Comparison of ENCODE assay signal across 16 cellular contexts in genomic region chr12:29207120-29207519, GRCh38. TPM values are rescaled to one million over a fixed set of nuclear protein-coding genes. Genes with fewer than 3 reads are reported as not detected.
A peak's percentile ranks its signal among the peaks of the same experiment; 100 is the strongest.
DNase-seq lines count a peak whose midpoint lies in the region; ATAC-seq, FAIRE-seq and TF ChIP-seq lines count a peak whose summit lies in the region.
"Had no signal": no experiment of that assay in that cellular context is flagged by ENCODE, and none has a peak within 500 bp of the region (broad histone marks: within the 10 kb centered on the region; RNA-seq: fewer than 3 reads in every experiment).

No MANE protein-coding gene starts in this region.

- H3K4me1 ChIP-seq in BLaER1, result peaks cover 16% of the 10 kb centered on the region; the same call in 1 of the 2 replicates
- H3K4me1 ChIP-seq in right lobe of liver, result no peaks in the 10 kb centered on the region

- 45% methylated on average over 5 of the region's 5 CpGs for WGBS in right lobe of liver (ENCODE audit: insufficient coverage, low coverage, low lambda C conversion rate, missing lambda C conversion rate)

- peaks cover 9% of the 10 kb centered on the region; the same call in 1 of the 2 replicates for H3K36me3 ChIP-seq in BLaER1
- no peaks in the 10 kb centered on the region for H3K36me3 ChIP-seq in right lobe of liver

- H4K20me1 ChIP-seq in BLaER1, result no peaks in the 10 kb centered on the region

- intact Hi-C loops in right lobe of liver (cut with DNase I), result no loop called here

- no peak for TF ChIP-seq CTCF in NB4 (IDR thresholded peaks at IDR 0.05; ENCODE audit: low read depth, low read length)
- TF ChIP-seq CTCF in choroid plexus epithelial cell (conservative IDR thresholded peaks at IDR 0.05; ENCODE audit: low read depth, low read length), result peak; percentile 11
- TF ChIP-seq CTCF in right lobe of liver (IDR thresholded peaks at IDR 0.05), result no peak

- no peak overlapping the region for H3K9ac ChIP-seq in BLaER1

- FAIRE-seq in urothelium cell line (lab: Jason Lieb, UNC), result no peak

- H3K27ac ChIP-seq in BLaER1 (no peak overlapping the region), right lobe of liver (no peak overlapping the region)
- H3K27ac ChIP-seq: epithelial cell of prostate had no signal

- ATAC-seq in right lobe of liver (peak; percentile 44 to 72 (median 63)), GM18858 (IDR thresholded peaks at IDR 0.05; ENCODE audit: unreplicated experiment) (no peak), GM19397 (IDR thresholded peaks at IDR 0.05; ENCODE audit: unreplicated experiment) (no peak), GM21786 (IDR thresholded peaks at IDR 0.05; ENCODE audit: unreplicated experiment) (no peak)
- ATAC-seq: stimulated activated effector memory CD8-positive, alpha-beta T cell treated with anti-CD3 and anti-CD28 coated beads, Interleukin-12 subunit alpha, Interleukin-12 subunit beta, amount 100 ng/mL, for 72 hours; T-helper 17 cell had no signal

- no peaks in the 10 kb centered on the region for H3K27me3 ChIP-seq in BLaER1
- H3K27me3 ChIP-seq in right lobe of liver, result no peaks in the 10 kb centered on the region

- DNase-seq in NB4 (ENCODE audit: low read depth), result peak; percentile 93
- peak; percentile 81 for DNase-seq in choroid plexus epithelial cell (ENCODE audit: low read depth)
- DNase-seq in right lobe of liver, result no peak
- DNase-seq in urothelium cell line (ENCODE audit: low spot score), result no peak
- DNase-seq: activated CD4-positive, alpha-beta memory T cell treated with anti-CD3 and anti-CD28 coated beads for 36 hours; activated effector memory CD4-positive, alpha-beta T cell treated with anti-CD3 and anti-CD28 coated beads, Interleukin-2, amount 50 U/mL, for 16 hours; OCI-M1; posterior cingulate gyrus; stimulated activated CD4-positive, alpha-beta T cell treated with anti-CD3 and anti-CD28 coated beads, Interleukin-2, amount 100 ng/mL, for 48 hours; T-helper 17 cell had no signal

- H3K4me3 ChIP-seq in BLaER1 (no peak overlapping the region), NB4 (ENCODE audit: low read depth, low read length) (peak overlapping the region; percentile 6), choroid plexus epithelial cell (ENCODE audit: low read depth, low read length) (no peak overlapping the region), right lobe of liver (no peak overlapping the region)

- TF ChIP-seq POLR2A in NB4 (IDR thresholded peaks at IDR 0.05; ENCODE audit: extremely low read depth, insufficient read length), result no peak
- no peak for TF ChIP-seq POLR2A in right lobe of liver (IDR thresholded peaks at IDR 0.05)

- peak overlapping the region; percentile 14; the same call in 1 of the 2 replicates for H3K4me2 ChIP-seq in BLaER1

- H3K9me3 ChIP-seq in BLaER1 (peaks cover 19% of the 10 kb centered on the region; the same call in 1 of the 2 replicates), right lobe of liver (no peaks in the 10 kb centered on the region)

RNA-seq across cellular contexts. Expression of gene FAR2, which starts 58.0 kb away (rescaled TPM):
- 1 to 10 TPM in 5 of 6 experiments, under 1 TPM in 1; 0.87 to 3.4 (median 1.9) TPM for total RNA-seq in right lobe of liver

Comparison
In these comparisons a context has a peak if more than half of its experiments do, and no peak if none do; other contexts are left out.
1. DNase-seq: peak in NB4 (single experiment) and choroid plexus epithelial cell (single experiment); none in right lobe of liver (0 of 3) and urothelium cell line (single experiment).
2. ATAC-seq: peak in right lobe of liver (4 of 4); none in GM18858 (single experiment), GM19397 (single experiment) and GM21786 (single experiment).